27 cellular contexts compared by ENCODE assay signal in the genomic region with DNA sequence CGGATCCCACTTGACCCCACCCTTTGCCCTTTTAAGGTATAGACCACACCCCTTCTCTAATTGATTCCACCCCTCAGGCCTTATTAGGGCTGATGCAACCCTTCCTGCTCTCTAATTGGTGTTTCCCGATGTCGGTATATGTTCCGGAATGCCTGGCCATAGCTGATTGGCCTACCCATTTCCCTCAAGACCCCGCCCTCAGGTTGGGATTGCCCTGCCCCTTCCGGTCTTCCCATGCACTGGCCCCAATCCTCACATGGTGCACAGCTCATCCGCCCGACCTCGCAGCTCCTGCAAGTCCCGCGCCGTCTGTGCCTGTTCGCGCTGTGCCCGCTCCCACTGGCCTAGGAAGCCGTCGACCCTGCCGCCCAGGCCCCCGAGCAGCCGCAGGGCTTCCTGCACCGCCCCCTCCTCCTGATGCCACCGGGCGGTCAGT. TPM values are rescaled to one million over a fixed set of nuclear protein-coding genes. Genes with fewer than 3 reads are reported as not detected.
DNase-seq lines count a peak whose midpoint lies in the region; ATAC-seq, FAIRE-seq and TF ChIP-seq lines count a peak whose summit lies in the region.
"Had no signal": no experiment of that assay in that cellular context is flagged by ENCODE, and none has a peak within 500 bp of the region (broad histone marks: within the 10 kb centered on the region; RNA-seq: fewer than 3 reads in every experiment).

No MANE protein-coding gene starts in this region.

- H3K9me3 ChIP-seq in BE2C (no peaks in the 10 kb centered on the region; the same call in 1 of the 2 replicates), H9 (ENCODE audit: control insufficient read depth, low read depth, low read length) (no peaks in the 10 kb centered on the region), K562 (replicated peaks; ENCODE audit: control insufficient read depth, insufficient read depth, low read depth, low read length) (peaks cover 8% of the 10 kb centered on the region)
- H3K9me3 ChIP-seq: A549, MG63 had no signal

- intact Hi-C loops in K562 (cut with micrococcal nuclease), result no loop called here

- no peak overlapping the region for H3K18ac ChIP-seq in H9 (ENCODE audit: insufficient read length, low read depth, low read length)

- H3K4me1 ChIP-seq in BE2C, result no peaks in the 10 kb centered on the region
- no peaks in the 10 kb centered on the region for H3K4me1 ChIP-seq in H9 (ENCODE audit: insufficient read depth, low read length)
- H3K4me1 ChIP-seq in K562 (replicated peaks in 1 of 2; ENCODE audit: control insufficient read depth in 2 of 2, insufficient read depth in 2 of 2, low read length in 2 of 2), result peaks cover 11 to 33% of the 10 kb centered on the region in 2 experiments
- H3K4me1 ChIP-seq: A549 had no signal

- H3K9ac ChIP-seq in H9 (ENCODE audit: extremely low read depth, insufficient read length, low read length), result no peak overlapping the region
- H3K9ac ChIP-seq in K562 (ENCODE audit: insufficient read depth in 1 of 2, low read depth in 2 of 2, low read length in 2 of 2), result no peak overlapping the region
- H3K9ac ChIP-seq: BLaER1 treated with 17β-estradiol and CSF1 and Interleukin-3, amounts not matched to agents 10 nM and 100 nM had no signal

- H4K20me1 ChIP-seq in H9 (ENCODE audit: control insufficient read depth, insufficient read depth, insufficient read length) (no peaks in the 10 kb centered on the region), K562 (replicated peaks; ENCODE audit: control insufficient read depth, insufficient read depth, low read length) (no peaks in the 10 kb centered on the region)
- H4K20me1 ChIP-seq: BLaER1 treated with 17β-estradiol and CSF1 and Interleukin-3, amounts not matched to agents 10 nM and 100 nM had no signal

- no peak overlapping the region for H2BK12ac ChIP-seq in H9 (ENCODE audit: insufficient read length, low read depth, low read length)

- no peak overlapping the region for H3K4me2 ChIP-seq in H9 (ENCODE audit: insufficient read depth, insufficient read length, low read length)
- H3K4me2 ChIP-seq in K562 (ENCODE audit: insufficient read depth, low read length), result no peak overlapping the region
- H3K4me2 ChIP-seq: A549; BLaER1 treated with 17β-estradiol and CSF1 and Interleukin-3, amounts not matched to agents 10 nM and 100 nM had no signal

- no peak overlapping the region for H3K27ac Mint-ChIP-seq in H9
- H3K27ac Mint-ChIP-seq in natural killer cell treated with Interleukin-12 subunit alpha and Interleukin-12 subunit beta and Interleukin-15 and Interleukin-18, amount 100 ng/mL, for 72 hours, result no peak overlapping the region
- H3K27ac Mint-ChIP-seq: CD8-positive, alpha-beta T cell; HFFc6; IgD-negative memory B cell; T-cell had no signal

- peaks cover 0 to 17% of the 10 kb centered on the region in 2 experiments; a peak in 2 of 4 replicates for H3K4me1 Mint-ChIP-seq in H9
- peaks cover 5 to 11% of the 10 kb centered on the region in 2 donors for H3K4me1 Mint-ChIP-seq in natural killer cell treated with Interleukin-12 subunit alpha and Interleukin-12 subunit beta and Interleukin-15 and Interleukin-18, amount 100 ng/mL, for 72 hours (ENCODE audit: low read depth in 2 of 2)
- H3K4me1 Mint-ChIP-seq: T-cell had no signal

- TF ChIP-seq RAD21 in K562 (CRISPR knock-in tag; conservative IDR thresholded peaks at IDR 0.05 in 1 of 2, IDR thresholded peaks at IDR 0.05 in 1 of 2), result no peak

- H3K27me3 ChIP-seq in BE2C (no peaks in the 10 kb centered on the region), H9 (ENCODE audit: insufficient read depth, low read length) (no peaks in the 10 kb centered on the region), K562 (ENCODE audit: control insufficient read depth in 2 of 2, insufficient read depth in 2 of 2, low read length in 2 of 2) (no peaks in the 10 kb centered on the region)
- H3K27me3 ChIP-seq: BLaER1 treated with 17β-estradiol and CSF1 and Interleukin-3, amounts not matched to agents 10 nM and 100 nM; MG63 had no signal

- ATAC-seq in K562 (no peak), HG02938 (IDR thresholded peaks at IDR 0.05; ENCODE audit: unreplicated experiment) (no peak)
- no peak for ATAC-seq in natural killer cell treated with Interleukin-12 subunit alpha and Interleukin-12 subunit beta and Interleukin-15 and Interleukin-18, amount 100 ng/mL, for 72 hours
- ATAC-seq: CD8-positive, alpha-beta T cell; SK-N-SH treated with all-trans-retinoic acid at 6 μM for 48 hours; T-cell had no signal

- H3K27me3 Mint-ChIP-seq in H9 (ENCODE audit: low read depth), result peaks cover 6% of the 10 kb centered on the region; the same call in 1 of the 2 replicates
- no peaks in the 10 kb centered on the region for H3K27me3 Mint-ChIP-seq in natural killer cell treated with Interleukin-12 subunit alpha and Interleukin-12 subunit beta and Interleukin-15 and Interleukin-18, amount 100 ng/mL, for 72 hours
- H3K27me3 Mint-ChIP-seq: T-cell had no signal

- no peak overlapping the region for H3K23ac ChIP-seq in H9 (ENCODE audit: insufficient read length, low read depth, low read length)

- no peak overlapping the region for H2BK5ac ChIP-seq in H9 (ENCODE audit: insufficient read length, low read length)

- H2AFZ ChIP-seq in H9 (ENCODE audit: low read length) (no peak overlapping the region), K562 (ENCODE audit: low read depth, low read length) (no peak overlapping the region)

- no peak overlapping the region for H4K91ac ChIP-seq in H9 (ENCODE audit: insufficient read length, low read depth, low read length)

- no CpG with 5 or more reads among the region's 23 CpGs for WGBS in H9 (ENCODE audit: extremely low coverage, insufficient read length, low lambda C conversion rate)
- WGBS in K562 (ENCODE audit: insufficient coverage, low coverage, missing lambda C conversion rate), result 94% methylated on average over 15 of the region's 23 CpGs

- no peak overlapping the region for H3K56ac ChIP-seq in H9 (ENCODE audit: insufficient read length, low read depth, low read length)

- BruUV-seq in K562 (replicated peaks; lab: Mats Ljungman, UMichigan), result no TSS peak

- TF ChIP-seq POLR2A in K562 (conservative IDR thresholded peaks at IDR 0.05), result no peak

- peaks cover 0 to 3% (median 0%) of the 10 kb centered on the region in 3 experiments; a peak in 3 of 7 replicates for H3K36me3 Mint-ChIP-seq in H9 (ENCODE audit: insufficient read depth in 1 of 3, low read depth in 3 of 3)
- no peaks in the 10 kb centered on the region for H3K36me3 Mint-ChIP-seq in natural killer cell treated with Interleukin-12 subunit alpha and Interleukin-12 subunit beta and Interleukin-15 and Interleukin-18, amount 100 ng/mL, for 72 hours
- H3K36me3 Mint-ChIP-seq: CD8-positive, alpha-beta T cell; IgD-negative memory B cell; T-cell had no signal

- FAIRE-seq in K562 (lab: Jason Lieb, UNC), result no peak
- FAIRE-seq: A549, G401.6 had no signal

- H2BK20ac ChIP-seq in H9 (ENCODE audit: low read depth, low read length, poor library complexity, severe bottlenecking), result no peak overlapping the region

- TF ChIP-seq EP300 in K562 (IDR thresholded peaks at IDR 0.05; ENCODE audit: low read length), result no peak

- H2AK5ac ChIP-seq in H9 (ENCODE audit: insufficient read length, low read length), result no peak overlapping the region

- H3K4me3 ChIP-seq in BE2C (ENCODE audit: low read depth, low read length) (no peak overlapping the region), K562 (no peak overlapping the region)
- H3K4me3 ChIP-seq: A549; BLaER1 treated with 17β-estradiol and CSF1 and Interleukin-3, amounts not matched to agents 10 nM and 100 nM; MG63 had no signal

- H3K9me1 ChIP-seq in K562 (ENCODE audit: control insufficient read depth, insufficient read depth, low read length), result no peaks in the 10 kb centered on the region

- no peak overlapping the region for H4K8ac ChIP-seq in H9 (replicated peaks; ENCODE audit: insufficient read length, low read depth, low read length)

- H3K23me2 ChIP-seq in H9 (ENCODE audit: insufficient read length, low read depth, low read length, poor library complexity, severe bottlenecking), result no peaks in the 10 kb centered on the region

- H3K36me3 ChIP-seq in BE2C, result no peaks in the 10 kb centered on the region
- no peaks in the 10 kb centered on the region for H3K36me3 ChIP-seq in K562 (ENCODE audit: control insufficient read depth, insufficient read depth, low read length)
- H3K36me3 ChIP-seq: BLaER1 treated with 17β-estradiol and CSF1 and Interleukin-3, amounts not matched to agents 10 nM and 100 nM; MG63 had no signal

- no peak overlapping the region for H3K4ac ChIP-seq in H9 (ENCODE audit: low read depth, low read length)

- H3K4me3 Mint-ChIP-seq in H9, result 0 out of 5 replicates have a peak overlapping the region, but pooled peaks of 1 of the 2 experiments have one; percentile 5
- no peak overlapping the region for H3K4me3 Mint-ChIP-seq in natural killer cell treated with Interleukin-12 subunit alpha and Interleukin-12 subunit beta and Interleukin-15 and Interleukin-18, amount 100 ng/mL, for 72 hours
- H3K4me3 Mint-ChIP-seq: CD8-positive, alpha-beta T cell; HFFc6; T-cell had no signal

- no peak overlapping the region for H3T11ph ChIP-seq in H9 (ENCODE audit: low read length)

- TF ChIP-seq CTCF in BE2C (IDR thresholded peaks at IDR 0.05; ENCODE audit: low read depth, low read length) (no peak), H9 (conservative IDR thresholded peaks at IDR 0.05) (no peak), K562 (IDR thresholded peaks at IDR 0.05 in 2 of 3, conservative IDR thresholded peaks at IDR 0.05 in 1 of 3; ENCODE audit: insufficient read depth in 2 of 3, low read depth in 1 of 3, low read length in 3 of 3) (no peak), GM10266 (IDR thresholded peaks at IDR 0.05; ENCODE audit: control insufficient read depth, insufficient read depth, low read depth, missing control alignments) (no peak)

- peak; percentile 55 for DNase-seq in BE2C
- peak; percentile 82 for DNase-seq in H9
- no peak for DNase-seq in K562 (ENCODE audit: extremely low read depth in 1 of 4, low spot score in 3 of 4)
- peak; percentile 60 for DNase-seq in iPS-NIHi7 (ENCODE audit: extremely low spot score)
- DNase-seq in GM10266 (ENCODE audit: extremely low spot score), result no peak
- no peak for DNase-seq in natural killer cell treated with Interleukin-12 subunit alpha and Interleukin-12 subunit beta and Interleukin-15 and Interleukin-18, amount 100 ng/mL, for 72 hours (ENCODE audit: low spot score)
- no peak for DNase-seq in stimulated activated CD8-positive, alpha-beta memory T cell treated with anti-CD3 and anti-CD28 coated beads, Interleukin-4, amount 100 ng/mL, for 48 hours
- DNase-seq: CD8-positive, alpha-beta T cell; HFFc6; Kasumi-1; MG63; NCI-H1048; NCI-H1436; NCI-H2029; NCI-H526 treated with DMSO at 0.1 percent for 48 hours; SHP77 treated with DMSO at 0.1 percent for 48 hours; T-cell had no signal

- H3K9me3 Mint-ChIP-seq in H9, result peaks cover 8 to 15% of the 10 kb centered on the region in 2 experiments
- H3K9me3 Mint-ChIP-seq in natural killer cell treated with Interleukin-12 subunit alpha and Interleukin-12 subunit beta and Interleukin-15 and Interleukin-18, amount 100 ng/mL, for 72 hours, result no peaks in the 10 kb centered on the region
- H3K9me3 Mint-ChIP-seq: CD8-positive, alpha-beta T cell; T-cell had no signal

- H3K79me1 ChIP-seq in H9 (ENCODE audit: insufficient read depth, low read depth, low read length, poor library complexity, severe bottlenecking), result no peaks in the 10 kb centered on the region

- H3K79me2 ChIP-seq in H9 (ENCODE audit: insufficient read depth, low read length) (no peaks in the 10 kb centered on the region), K562 (ENCODE audit: control insufficient read depth, insufficient read depth, low read length) (peaks cover 4% of the 10 kb centered on the region; the same call in 1 of the 3 replicates)

- H3K14ac ChIP-seq in H9 (ENCODE audit: insufficient read depth, low read length), result no peak overlapping the region; the same call in 1 of the 2 replicates

- H2BK15ac ChIP-seq in H9 (ENCODE audit: low read depth, low read length), result no peak overlapping the region

- H4K5ac ChIP-seq in H9 (ENCODE audit: insufficient read length, low read depth, low read length), result no peak overlapping the region

- H3K27ac ChIP-seq in H9 (ENCODE audit: insufficient read length, low read depth, low read length) (no peak overlapping the region), K562 (ENCODE audit: extremely low read depth, low read depth, low read length) (no peak overlapping the region)
- H3K27ac ChIP-seq: A549; BLaER1 treated with 17β-estradiol and CSF1 and Interleukin-3, amounts not matched to agents 10 nM and 100 nM; HL-60 had no signal

- in situ Hi-C loops in K562 (cut with MboI), result no loop called here

- no peak overlapping the region for H2BK120ac ChIP-seq in H9 (ENCODE audit: low read depth, low read length, poor library complexity, severe bottlenecking)

- CTCF ChIA-PET in K562 (lab: Yijun Ruan, JAX; ENCODE audit: low intra/inter-chr PET ratio), result no interaction called here

- POLR2A ChIA-PET in K562 (lab: Yijun Ruan, JAX), result interaction anchor here (0.6 to 1.0 kb wide), 2 partner anchors 9 to 144 kb away, joined by 3 to 4 read pairs; no protein-coding TSS in a partner anchor

RNA-seq across cellular contexts. Expression of gene TSKS, which starts 18.1 kb away (rescaled TPM):
- 0.56 TPM for polyA plus RNA-seq in BE2C (2012; ENCODE audit: insufficient read depth, insufficient read length, low read depth)
- total RNA-seq in H9 (2021), result 0.28 and 0.37 TPM in 2 replicates
- 3.2 and 5.6 TPM in 2 replicates for total RNA-seq in K562 (2011; cell fraction: chromatin; rRNA removed; ENCODE audit: low replicate concordance)
- 4.0 and 5.0 TPM in 2 replicates for total RNA-seq in K562 (2011; cell fraction: nucleolus; rRNA removed)
- total RNA-seq in K562 (2011; cell fraction: nucleoplasm; rRNA removed), result 2.4 TPM in 2 replicates
- total RNA-seq in K562 (2014; rRNA removed), result 3.3 and 4.5 TPM in 2 replicates
- 0.64 and 0.80 TPM in 2 replicates for total RNA-seq in K562 (2014; rRNA removed; fragmentation: Illumina TruSeq; extraction: Trizol)
- total RNA-seq in K562 (2015; rRNA removed; fragmentation: Illumina TruSeq; extraction: Trizol), result 1.2 and 1.3 TPM in 2 replicates
- total RNA-seq in K562 (2021), result 2.3 and 2.4 TPM in 2 replicates
- polyA plus RNA-seq in K562 (2011; rRNA removed), result 0.75 and 1.4 TPM in 2 replicates
- polyA plus RNA-seq in K562 (2011; cell fraction: cytosol; rRNA removed), result 1.0 and 1.6 TPM in 2 replicates
- 2.7 and 3.3 TPM in 2 replicates for polyA plus RNA-seq in K562 (2011; cell fraction: nucleus; rRNA removed)
- polyA plus RNA-seq in K562 (2012), result 2.9 and 4.5 TPM in 2 replicates
- 0.70 and 1.2 TPM in 2 replicates for polyA plus RNA-seq in K562 (2014; fragmentation: Illumina TruSeq; extraction: Trizol)
- under 1 TPM; 0.14 to 0.35 TPM for polyA plus RNA-seq in K562 (2014; fragmentation: Nextera tagmentation; extraction: Ambion mirVana)
- 1.9 and 2.2 TPM in 2 replicates for polyA plus RNA-seq in K562 (2014; rRNA removed)
- polyA minus RNA-seq in K562 (2011; rRNA and poly(A)+ RNA removed), result 0.42 and 0.49 TPM in 2 replicates
- polyA minus RNA-seq in K562 (2011; cell fraction: cytosol; rRNA and poly(A)+ RNA removed), result 0.86 and 1.0 TPM in 2 replicates
- polyA minus RNA-seq in K562 (2011; cell fraction: nucleus; rRNA and poly(A)+ RNA removed), result 1.4 and 2.2 TPM in 2 replicates
- under 1 TPM; 0.38 to 0.53 TPM for total RNA-seq in natural killer cell treated with Interleukin-12 subunit alpha and Interleukin-12 subunit beta and Interleukin-15 and Interleukin-18, amount 100 ng/mL, for 72 hours
- total RNA-seq: HFFc6, HT1080, OCI-LY7, RPMI7951 had no signal
- polyA plus RNA-seq: A549 had no signal

RNA-seq across cellular contexts. Expression of gene AP2A1, which starts 21.8 kb away (rescaled TPM):
- 51.6 TPM for polyA plus RNA-seq in BE2C (2012; ENCODE audit: insufficient read depth, insufficient read length, low read depth)
- total RNA-seq in H9 (2021) (108 and 109 TPM in 2 replicates), K562 (2014; rRNA removed) (77.6 and 109 TPM in 2 replicates), K562 (2014; rRNA removed; fragmentation: Illumina TruSeq; extraction: Trizol) (21.5 and 23.4 TPM in 2 replicates), K562 (2015; rRNA removed; fragmentation: Illumina TruSeq; extraction: Trizol) (29.1 and 31.8 TPM in 2 replicates), K562 (2021) (138 and 150 TPM in 2 replicates)
- total RNA-seq in K562 (2011; cell fraction: chromatin; rRNA removed; ENCODE audit: low replicate concordance), result 142 and 352 TPM in 2 replicates
- 179 and 183 TPM in 2 replicates for total RNA-seq in K562 (2011; cell fraction: nucleolus; rRNA removed)
- total RNA-seq in K562 (2011; cell fraction: nucleoplasm; rRNA removed), result 173 and 215 TPM in 2 replicates
- polyA plus RNA-seq in K562 (2011; rRNA removed) (31.9 and 75.2 TPM in 2 replicates), K562 (2014; fragmentation: Illumina TruSeq; extraction: Trizol) (47.0 and 81.3 TPM in 2 replicates), K562 (2014; fragmentation: Nextera tagmentation; extraction: Ambion mirVana) (1 to 10 TPM in 1 of 2 experiments, under 1 TPM in 1; 0.55 to 1.5 TPM), K562 (2014; rRNA removed) (89.6 and 91.9 TPM in 2 replicates)
- polyA plus RNA-seq in K562 (2011; cell fraction: cytosol; rRNA removed), result 57.0 and 118 TPM in 2 replicates
- 98.4 and 141 TPM in 2 replicates for polyA plus RNA-seq in K562 (2011; cell fraction: nucleus; rRNA removed)
- 97.7 and 117 TPM in 2 replicates for polyA plus RNA-seq in K562 (2012)
- 65.8 and 75.2 TPM in 2 replicates for polyA minus RNA-seq in K562 (2011; rRNA and poly(A)+ RNA removed)
- polyA minus RNA-seq in K562 (2011; cell fraction: cytosol; rRNA and poly(A)+ RNA removed), result 102 and 161 TPM in 2 replicates
- polyA minus RNA-seq in K562 (2011; cell fraction: nucleus; rRNA and poly(A)+ RNA removed), result 54.4 and 66.2 TPM in 2 replicates
- total RNA-seq in natural killer cell treated with Interleukin-12 subunit alpha and Interleukin-12 subunit beta and Interleukin-15 and Interleukin-18, amount 100 ng/mL, for 72 hours, result 100 to 1,000 TPM; 131 to 142 TPM

RNA-seq across cellular contexts. Expression of gene CPT1C, which starts 54.0 kb away (rescaled TPM):
- polyA plus RNA-seq in BE2C (2012; ENCODE audit: insufficient read depth, insufficient read length, low read depth), result 45.4 TPM
- total RNA-seq in H9 (2021) (66.4 and 74.6 TPM in 2 replicates), K562 (2014; rRNA removed) (2.5 and 2.7 TPM in 2 replicates), K562 (2014; rRNA removed; fragmentation: Illumina TruSeq; extraction: Trizol) (1.9 and 3.0 TPM in 2 replicates), K562 (2015; rRNA removed; fragmentation: Illumina TruSeq; extraction: Trizol) (2.1 and 2.8 TPM in 2 replicates), K562 (2021) (3.1 and 4.4 TPM in 2 replicates)
- 2.6 and 5.2 TPM in 2 replicates for total RNA-seq in K562 (2011; cell fraction: chromatin; rRNA removed; ENCODE audit: low replicate concordance)
- 3.6 and 3.7 TPM in 2 replicates for total RNA-seq in K562 (2011; cell fraction: nucleolus; rRNA removed)
- total RNA-seq in K562 (2011; cell fraction: nucleoplasm; rRNA removed), result 1.8 and 3.9 TPM in 2 replicates
- polyA plus RNA-seq in K562 (2011; rRNA removed) (1.9 and 3.6 TPM in 2 replicates), K562 (2014; fragmentation: Illumina TruSeq; extraction: Trizol) (4.8 and 5.1 TPM in 2 replicates), K562 (2014; fragmentation: Nextera tagmentation; extraction: Ambion mirVana) (10 to 100 TPM; 11.5 to 12.3 TPM), K562 (2014; rRNA removed) (2.1 and 4.0 TPM in 2 replicates)
- 4.7 and 7.4 TPM in 2 replicates for polyA plus RNA-seq in K562 (2011; cell fraction: cytosol; rRNA removed)
- polyA plus RNA-seq in K562 (2011; cell fraction: nucleus; rRNA removed), result 3.6 and 4.2 TPM in 2 replicates
- 5.1 and 6.1 TPM in 2 replicates for polyA plus RNA-seq in K562 (2012)
- 0.53 and 0.96 TPM in 2 replicates for polyA minus RNA-seq in K562 (2011; rRNA and poly(A)+ RNA removed)
- polyA minus RNA-seq in K562 (2011; cell fraction: cytosol; rRNA and poly(A)+ RNA removed), result not detected in 2 replicates
- polyA minus RNA-seq in K562 (2011; cell fraction: nucleus; rRNA and poly(A)+ RNA removed), result 0.27 and 2.1 TPM in 2 replicates
- total RNA-seq in natural killer cell treated with Interleukin-12 subunit alpha and Interleukin-12 subunit beta and Interleukin-15 and Interleukin-18, amount 100 ng/mL, for 72 hours, result 1 to 10 TPM in 1 of 2 donors, under 1 TPM in 1; 0.52 to 2.7 TPM
- polyA plus RNA-seq: IgD-negative memory B cell had no signal

RNA-seq across cellular contexts. Expression of gene ADM5, which starts 55.6 kb away (rescaled TPM):
- 3.8 TPM for polyA plus RNA-seq in BE2C (2012; ENCODE audit: insufficient read depth, insufficient read length, low read depth)
- total RNA-seq in H9 (2021) (13.5 and 13.6 TPM in 2 replicates), K562 (2014; rRNA removed) (2.4 and 2.7 TPM in 2 replicates), K562 (2014; rRNA removed; fragmentation: Illumina TruSeq; extraction: Trizol) (0.32 and 0.47 TPM in 2 replicates), K562 (2015; rRNA removed; fragmentation: Illumina TruSeq; extraction: Trizol) (1.9 and 2.4 TPM in 2 replicates), K562 (2021) (5.4 and 7.0 TPM in 2 replicates)
- total RNA-seq in K562 (2011; cell fraction: chromatin; rRNA removed; ENCODE audit: low replicate concordance), result 13.0 and 50.8 TPM in 2 replicates
- 29.6 and 33.4 TPM in 2 replicates for total RNA-seq in K562 (2011; cell fraction: nucleolus; rRNA removed)
- 21.0 and 23.9 TPM in 2 replicates for total RNA-seq in K562 (2011; cell fraction: nucleoplasm; rRNA removed)
- polyA plus RNA-seq in K562 (2011; rRNA removed) (1.3 and 2.2 TPM in 2 replicates), K562 (2014; fragmentation: Illumina TruSeq; extraction: Trizol) (2.1 and 2.7 TPM in 2 replicates), K562 (2014; fragmentation: Nextera tagmentation; extraction: Ambion mirVana) (under 1 TPM in 1 of 2 experiments, not detected in 1; 0.13 TPM), K562 (2014; rRNA removed) (5.7 and 8.4 TPM in 2 replicates)
- 1.8 and 4.7 TPM in 2 replicates for polyA plus RNA-seq in K562 (2011; cell fraction: cytosol; rRNA removed)
- 24.4 and 55.5 TPM in 2 replicates for polyA plus RNA-seq in K562 (2011; cell fraction: nucleus; rRNA removed)
- polyA plus RNA-seq in K562 (2012), result 3.6 and 4.4 TPM in 2 replicates
- polyA minus RNA-seq in K562 (2011; rRNA and poly(A)+ RNA removed), result 0.15 and 0.60 TPM in 2 replicates
- 1.0 and 1.3 TPM in 2 replicates for polyA minus RNA-seq in K562 (2011; cell fraction: cytosol; rRNA and poly(A)+ RNA removed)
- 6.1 and 6.9 TPM in 2 replicates for polyA minus RNA-seq in K562 (2011; cell fraction: nucleus; rRNA and poly(A)+ RNA removed)
- total RNA-seq in natural killer cell treated with Interleukin-12 subunit alpha and Interleukin-12 subunit beta and Interleukin-15 and Interleukin-18, amount 100 ng/mL, for 72 hours, result 10 to 100 TPM in 1 of 2 donors, 1 to 10 TPM in 1; 5.7 to 18.5 TPM

Comparison
In these comparisons a context has a peak if more than half of its experiments do, and no peak if none do; other contexts are left out.
1. DNase-seq: peak in BE2C (single experiment), H9 (single experiment) and iPS-NIHi7 (single experiment); none in K562 (0 of 4), GM10266 (single experiment), natural killer cell treated with Interleukin-12 subunit alpha and Interleukin-12 subunit beta and Interleukin-15 and Interleukin-18, amount 100 ng/mL, for 72 hours (single experiment) and stimulated activated CD8-positive, alpha-beta memory T cell treated with anti-CD3 and anti-CD28 coated beads, Interleukin-4, amount 100 ng/mL, for 48 hours (single experiment).
2. RNA of gene CPT1C, which starts 54.0 kb away (total RNA-seq): 66.4 to 74.6 TPM in H9; 1.8 to 5.2 TPM in K562 and 0.52 to 2.7 TPM in natural killer cell treated with Interleukin-12 subunit alpha and Interleukin-12 subunit beta and Interleukin-15 and Interleukin-18, amount 100 ng/mL, for 72 hours; every median in the first group is over 10 times any median in the second.